ENCODE assay signal across 17 cellular contexts in genomic region chr1:91226741-91227140, GRCh38.
"Had no signal": no experiment of that assay in that cellular context is flagged by ENCODE, and none has a peak within 500 bp of the region (broad histone marks: within the 10 kb centered on the region; RNA-seq: fewer than 3 reads in every experiment).

No MANE protein-coding gene starts in this region.

- H3K27me3 ChIP-seq: breast epithelium, stomach, upper lobe of right lung had no signal

- H3K4me1 Mint-ChIP-seq: activated naive CD4-positive, alpha-beta T cell treated with anti-CD3 and anti-CD28 coated beads, Interleukin-2, amount 10 ng/mL, durations not matched to agents 7 days and 5 days; nephron; stimulated activated effector memory CD8-positive, alpha-beta T cell treated with anti-CD3 and anti-CD28 coated beads, Interleukin-12 subunit alpha, Interleukin-12 subunit beta, amount 100 ng/mL, for 72 hours had no signal

- ATAC-seq: left lobe of liver; sciatic nerve; stimulated activated effector memory CD8-positive, alpha-beta T cell treated with anti-CD3 and anti-CD28 coated beads, Interleukin-12 subunit alpha, Interleukin-12 subunit beta, amount 100 ng/mL, for 72 hours; upper lobe of right lung had no signal

- H3K27ac Mint-ChIP-seq: activated naive CD4-positive, alpha-beta T cell treated with anti-CD3 and anti-CD28 coated beads, Interleukin-2, amount 10 ng/mL, durations not matched to agents 7 days and 5 days; nephron; stimulated activated effector memory CD8-positive, alpha-beta T cell treated with anti-CD3 and anti-CD28 coated beads, Interleukin-12 subunit alpha, Interleukin-12 subunit beta, amount 100 ng/mL, for 72 hours had no signal

- H3K4me3 Mint-ChIP-seq: activated naive CD4-positive, alpha-beta T cell treated with anti-CD3 and anti-CD28 coated beads, Interleukin-2, amount 10 ng/mL, durations not matched to agents 7 days and 5 days; nephron; stimulated activated effector memory CD8-positive, alpha-beta T cell treated with anti-CD3 and anti-CD28 coated beads, Interleukin-12 subunit alpha, Interleukin-12 subunit beta, amount 100 ng/mL, for 72 hours had no signal

- H3K4me3 ChIP-seq: breast epithelium, stomach, upper lobe of right lung had no signal

- DNase-seq: activated CD4-positive, alpha-beta T cell treated with anti-CD3 and anti-CD28 coated beads, Interleukin-2, amount 50 U/mL, for 1 hour; activated CD8-positive, alpha-beta memory T cell treated with anti-CD3 and anti-CD28 coated beads, Interleukin-2, amount 50 U/mL, for 4 hours; activated effector memory CD4-positive, alpha-beta T cell treated with Interleukin-2 at 50 U/mL for 16 hours; activated naive CD4-positive, alpha-beta T cell treated with anti-CD3 and anti-CD28 coated beads, Interleukin-2, amount 10 ng/mL, durations not matched to agents 7 days and 5 days; activated T-cell treated with anti-CD3 and anti-CD28 coated beads, Interleukin-2, amount 50 U/mL, for 48 hours; effector CD4-positive, alpha-beta T cell; foreskin fibroblast; midbrain; nucleus accumbens; stimulated activated CD4-positive, alpha-beta T cell treated with anti-CD3 and anti-CD28 coated beads, Interleukin-4, amount 100 ng/mL, for 24 hours; stomach; upper lobe of right lung had no signal

- H3K27ac ChIP-seq: breast epithelium, stomach, upper lobe of right lung had no signal

- H3K36me3 Mint-ChIP-seq: activated naive CD4-positive, alpha-beta T cell treated with anti-CD3 and anti-CD28 coated beads, Interleukin-2, amount 10 ng/mL, durations not matched to agents 7 days and 5 days; stimulated activated effector memory CD8-positive, alpha-beta T cell treated with anti-CD3 and anti-CD28 coated beads, Interleukin-12 subunit alpha, Interleukin-12 subunit beta, amount 100 ng/mL, for 72 hours had no signal

- H3K36me3 ChIP-seq: breast epithelium, stomach, upper lobe of right lung had no signal

- H3K4me1 ChIP-seq: breast epithelium, stomach, upper lobe of right lung had no signal

- H3K9me3 Mint-ChIP-seq: activated naive CD4-positive, alpha-beta T cell treated with anti-CD3 and anti-CD28 coated beads, Interleukin-2, amount 10 ng/mL, durations not matched to agents 7 days and 5 days; stimulated activated effector memory CD8-positive, alpha-beta T cell treated with anti-CD3 and anti-CD28 coated beads, Interleukin-12 subunit alpha, Interleukin-12 subunit beta, amount 100 ng/mL, for 72 hours had no signal

- H3K9me3 ChIP-seq: breast epithelium, stomach, upper lobe of right lung had no signal

- H3K27me3 Mint-ChIP-seq: activated naive CD4-positive, alpha-beta T cell treated with anti-CD3 and anti-CD28 coated beads, Interleukin-2, amount 10 ng/mL, durations not matched to agents 7 days and 5 days had no signal
